9 cellular contexts compared by ENCODE assay signal in the genomic region with DNA sequence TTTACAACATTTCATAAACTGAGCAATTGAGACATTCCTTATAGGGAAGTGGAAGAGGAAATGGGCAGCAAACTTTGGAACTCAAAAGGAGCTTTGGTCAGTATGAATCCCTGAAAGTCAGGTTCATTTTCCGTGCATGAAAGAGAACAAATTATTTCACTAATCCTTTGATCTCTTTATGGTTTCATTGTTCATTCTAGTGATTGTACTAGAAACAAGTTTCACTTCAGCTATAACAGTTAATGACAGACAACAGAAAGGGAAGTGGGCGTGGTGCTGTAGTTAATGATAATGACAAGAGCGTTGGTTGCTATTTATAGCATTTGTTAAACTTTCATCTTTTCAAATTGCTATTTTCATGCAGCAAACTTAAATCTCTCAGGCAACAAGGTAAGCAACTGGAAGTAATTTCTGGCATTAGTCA.
DNase-seq lines count a peak whose midpoint lies in the region; ATAC-seq lines count a peak whose summit lies in the region.
"Had no signal": no experiment of that assay in that cellular context is flagged by ENCODE, and none has a peak within 500 bp of the region (broad histone marks: within the 10 kb centered on the region; RNA-seq: fewer than 3 reads in every experiment).

No MANE protein-coding gene starts in this region.

- POLR2A ChIA-PET in activated CD4-positive, alpha-beta memory T cell treated with anti-CD3 and anti-CD28 coated beads for 36 hours (lab: Charles Lee): no interaction called here

- no peak for DNase-seq in SKM-1 (lab: John Stamatoyannopoulos, UW; ENCODE audit: unreplicated experiment)
- no peak for DNase-seq in activated CD4-positive, alpha-beta memory T cell treated with anti-CD3 and anti-CD28 coated beads for 36 hours
- DNase-seq in activated CD8-positive, alpha-beta memory T cell treated with anti-CD3 and anti-CD28 coated beads for 24 hours: no peak
- DNase-seq in activated CD4-positive, alpha-beta T cell treated with anti-CD3 and anti-CD28 coated beads for 48 hours: no peak

- H3K9me3 Mint-ChIP-seq in dendritic cell treated with granulocyte-macrophage colony-stimulating factor and Interleukin-4, amounts not matched to agents 40 ng/mL and 50 ng/mL, for 4 days: no peaks in the 10 kb centered on the region
- no peaks in the 10 kb centered on the region for H3K9me3 Mint-ChIP-seq in activated CD4-positive, alpha-beta memory T cell treated with anti-CD3 and anti-CD28 coated beads for 36 hours
- H3K9me3 Mint-ChIP-seq: WTC11 had no signal

- peak overlapping the region; percentile 20 for H3K27ac Mint-ChIP-seq in dendritic cell treated with granulocyte-macrophage colony-stimulating factor and Interleukin-4, amounts not matched to agents 40 ng/mL and 50 ng/mL, for 4 days
- no peak overlapping the region for H3K27ac Mint-ChIP-seq in activated CD4-positive, alpha-beta memory T cell treated with anti-CD3 and anti-CD28 coated beads for 36 hours
- H3K27ac Mint-ChIP-seq: WTC11 had no signal

- peak; percentile 87 for ATAC-seq in GM18502 (IDR thresholded peaks at IDR 0.05; ENCODE audit: poor library complexity, unreplicated experiment)
- ATAC-seq in GM21529 (IDR thresholded peaks at IDR 0.05; ENCODE audit: unreplicated experiment): peak; percentile 95
- ATAC-seq in HG03457 (IDR thresholded peaks at IDR 0.05; ENCODE audit: unreplicated experiment): peak; percentile 87
- ATAC-seq: WTC11 had no signal

- CTCF ChIA-PET in activated CD4-positive, alpha-beta memory T cell treated with anti-CD3 and anti-CD28 coated beads for 36 hours (lab: Charles Lee): interaction anchor here (2.2 kb wide), 1 partner anchor 11 kb away, joined by 12 read pairs; no protein-coding TSS in a partner anchor

- H3K36me3 Mint-ChIP-seq in dendritic cell treated with granulocyte-macrophage colony-stimulating factor and Interleukin-4, amounts not matched to agents 40 ng/mL and 50 ng/mL, for 4 days (ENCODE audit: low read depth): no peaks in the 10 kb centered on the region
- no peaks in the 10 kb centered on the region for H3K36me3 Mint-ChIP-seq in activated CD4-positive, alpha-beta memory T cell treated with anti-CD3 and anti-CD28 coated beads for 36 hours
- H3K36me3 Mint-ChIP-seq: WTC11 had no signal

- H3K4me3 Mint-ChIP-seq in dendritic cell treated with granulocyte-macrophage colony-stimulating factor and Interleukin-4, amounts not matched to agents 40 ng/mL and 50 ng/mL, for 4 days: no peak overlapping the region
- no peak overlapping the region for H3K4me3 Mint-ChIP-seq in activated CD4-positive, alpha-beta memory T cell treated with anti-CD3 and anti-CD28 coated beads for 36 hours
- H3K4me3 Mint-ChIP-seq: WTC11 had no signal

- no peaks in the 10 kb centered on the region for H3K27me3 Mint-ChIP-seq in dendritic cell treated with granulocyte-macrophage colony-stimulating factor and Interleukin-4, amounts not matched to agents 40 ng/mL and 50 ng/mL, for 4 days
- no peaks in the 10 kb centered on the region for H3K27me3 Mint-ChIP-seq in activated CD4-positive, alpha-beta memory T cell treated with anti-CD3 and anti-CD28 coated beads for 36 hours

- intact Hi-C loops in dendritic cell treated with granulocyte-macrophage colony-stimulating factor and Interleukin-4, amounts not matched to agents 40 ng/mL and 50 ng/mL, for 4 days (cut with micrococcal nuclease): no loop called here
- intact Hi-C loops in activated CD4-positive, alpha-beta memory T cell treated with anti-CD3 and anti-CD28 coated beads for 36 hours (cut with micrococcal nuclease): no loop called here

- no peaks in the 10 kb centered on the region for H3K4me1 Mint-ChIP-seq in dendritic cell treated with granulocyte-macrophage colony-stimulating factor and Interleukin-4, amounts not matched to agents 40 ng/mL and 50 ng/mL, for 4 days (ENCODE audit: low read depth)
- H3K4me1 Mint-ChIP-seq in activated CD4-positive, alpha-beta memory T cell treated with anti-CD3 and anti-CD28 coated beads for 36 hours (ENCODE audit: low read depth): peaks cover 9% of the 10 kb centered on the region
